In genomic region chr17:5078106-5079028, GRCh38 we compare ENCODE assay signal across 7 cellular contexts. TPM values are rescaled to one million over a fixed set of nuclear protein-coding genes. Genes with fewer than 3 reads are reported as not detected.
A peak's percentile ranks its signal among the peaks of the same experiment; 100 is the strongest.
DNase-seq lines count a peak whose midpoint lies in the region; ATAC-seq, FAIRE-seq and TF ChIP-seq lines count a peak whose summit lies in the region.

TSS of gene ZFP3 (plus strand) at chr17:5078467. CDS start at chr17:5091505, 13,038 bp downstream.

- H3K9me3 ChIP-seq in endodermal cell (ENCODE audit: control insufficient read depth, low read length) (peaks cover 7% of the 10 kb centered on the region), mucosa of rectum (ENCODE audit: control insufficient read depth in 2 of 2, low read length in 2 of 2) (peaks cover 2 to 3% of the 10 kb centered on the region in 2 donors)

- peaks cover 3% of the 10 kb centered on the region for H3K4me1 Mint-ChIP-seq in endodermal cell

- TF ChIP-seq CTCF in endodermal cell (conservative IDR thresholded peaks at IDR 0.05), result peak; percentile 30

- H3K9me3 Mint-ChIP-seq in endodermal cell, result peaks cover 32% of the 10 kb centered on the region

- H3K9ac ChIP-seq in endodermal cell (ENCODE audit: extremely low read depth, low read length, poor library complexity, severe bottlenecking) (no peak within 1 kb of the TSS), mucosa of rectum (ENCODE audit: low read depth in 1 of 2, low read length in 2 of 2) (peak within 1 kb of the TSS; percentile 77 to 89)

- H3K36me3 ChIP-seq in endodermal cell (ENCODE audit: control insufficient read depth, insufficient read depth, low read length) (no peaks in the 10 kb centered on the region), mucosa of rectum (ENCODE audit: control insufficient read depth in 2 of 2, insufficient read depth in 2 of 2, low read length in 2 of 2) (peaks cover 0 to 13% of the 10 kb centered on the region in 2 donors)

- H3K4me3 ChIP-seq in endodermal cell (ENCODE audit: low read length) (no peak within 1 kb of the TSS), mucosa of rectum (ENCODE audit: low read length in 2 of 2) (peak within 1 kb of the TSS; percentile 91 to 97)

- H3K27me3 Mint-ChIP-seq in endodermal cell (ENCODE audit: insufficient read depth), result peaks cover 36% of the 10 kb centered on the region

- H3K4me3 Mint-ChIP-seq in endodermal cell, result peak within 1 kb of the TSS; percentile 59

- no peak within 1 kb of the TSS for H3K27ac Mint-ChIP-seq in endodermal cell

- DNase-seq in GM18507 (ENCODE audit: extremely low spot score, insufficient read length, low read depth), result peak; percentile 83
- DNase-seq in NCI-H510A (lab: John Stamatoyannopoulos, UW), result peak; percentile 90
- DNase-seq in activated CD8-positive, alpha-beta memory T cell treated with anti-CD3 and anti-CD28 coated beads for 48 hours (ENCODE audit: low read depth in 2 of 3, low spot score in 2 of 3), result peak; percentile 54 to 60 (median 55)
- peak; percentile 70 for DNase-seq in endodermal cell
- peak; percentile 43 to 49 for DNase-seq in stimulated activated CD8-positive, alpha-beta memory T cell treated with anti-CD3 and anti-CD28 coated beads, Interleukin-4, amount 100 ng/mL, for 1 hour (ENCODE audit: low read depth in 2 of 2, low spot score in 1 of 2)

- peak; percentile 90 for FAIRE-seq in GM18507 (lab: Jason Lieb, UNC)

- H3K4me1 ChIP-seq in endodermal cell (ENCODE audit: control insufficient read depth, insufficient read depth, low read length), result no peaks in the 10 kb centered on the region
- H3K4me1 ChIP-seq in mucosa of rectum (ENCODE audit: control insufficient read depth in 2 of 2, insufficient read depth in 2 of 2, low read length in 2 of 2), result peaks cover 8 to 12% of the 10 kb centered on the region in 2 donors

- H3K27me3 ChIP-seq in endodermal cell (ENCODE audit: control insufficient read depth, insufficient read depth, low read length, poor library complexity, severe bottlenecking) (no peaks in the 10 kb centered on the region), mucosa of rectum (ENCODE audit: control insufficient read depth in 2 of 2, insufficient read depth in 2 of 2, low read length in 2 of 2) (no peaks in the 10 kb centered on the region)

- ATAC-seq in HG02970 (IDR thresholded peaks at IDR 0.05; ENCODE audit: low FRiP score, unreplicated experiment), result peak; percentile 78

- H3K27ac ChIP-seq in endodermal cell (ENCODE audit: low read depth, low read length) (no peak within 1 kb of the TSS), mucosa of rectum (ENCODE audit: low read depth in 2 of 2, low read length in 2 of 2) (peak within 1 kb of the TSS; percentile 88 to 90)

- WGBS in endodermal cell (ENCODE audit: insufficient coverage in 1 of 2, insufficient read length in 1 of 2), 2 experiments, result 87 to 94% methylated on average over 25 to 75 of the region's 75 CpGs

- H3K36me3 Mint-ChIP-seq in endodermal cell (ENCODE audit: low read depth), result peaks cover 1% of the 10 kb centered on the region

RNA-seq across cellular contexts. Expression of gene ZFP3, which starts in this region (rescaled TPM):
- 1 to 10 TPM in 1 of 2 donors, under 1 TPM in 1; 0.09 to 1.3 TPM for total RNA-seq in endodermal cell
- 0.07 TPM for polyA plus RNA-seq in endodermal cell (2013, experiment 1 of 2)
- polyA plus RNA-seq in endodermal cell (2013, experiment 2 of 2), result 0.21 TPM
